27 cellular contexts compared by ENCODE assay signal in the genomic region with DNA sequence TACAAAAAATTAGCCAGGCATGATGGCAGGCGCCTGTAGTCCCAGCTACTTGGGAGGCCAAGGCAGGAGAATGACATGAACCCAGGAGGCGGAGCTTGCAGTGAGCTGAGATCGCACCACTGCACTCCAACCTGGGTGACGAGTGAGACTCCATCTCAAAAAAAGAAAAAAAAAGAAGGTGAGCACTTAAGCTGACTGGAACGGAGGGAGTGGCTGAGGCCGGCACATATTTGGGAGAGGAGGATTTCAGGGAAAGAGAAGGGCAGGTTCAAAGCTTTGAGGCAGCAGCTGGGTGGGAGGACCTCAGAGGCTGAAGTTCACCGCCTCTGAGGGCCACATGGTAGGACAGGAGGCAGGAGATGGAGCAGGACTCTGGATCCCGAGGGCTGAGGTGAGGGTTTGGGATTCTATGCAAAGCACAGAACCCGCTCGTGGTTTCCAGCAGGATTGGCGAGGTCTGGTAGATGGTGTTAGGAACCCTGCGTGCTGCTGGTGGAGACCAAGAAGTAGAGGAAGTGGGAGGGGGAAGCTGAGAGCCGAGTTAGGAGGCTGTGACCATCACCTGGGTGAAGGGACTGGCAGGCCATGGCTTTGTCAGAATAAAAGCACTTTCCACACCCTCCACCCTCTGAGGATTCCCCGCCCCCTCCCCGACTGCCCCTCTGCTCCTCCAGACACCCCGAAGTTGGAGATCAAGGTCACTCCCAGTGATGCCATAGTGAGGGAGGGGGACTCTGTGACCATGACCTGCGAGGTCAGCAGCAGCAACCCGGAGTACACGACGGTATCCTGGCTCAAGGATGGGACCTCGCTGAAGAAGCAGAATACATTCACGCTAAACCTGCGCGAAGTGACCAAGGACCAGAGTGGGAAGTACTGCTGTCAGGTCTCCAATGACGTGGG. TPM values are rescaled to one million over a fixed set of nuclear protein-coding genes. Genes with fewer than 3 reads are reported as not detected.
DNase-seq lines count a peak whose midpoint lies in the region; ATAC-seq, FAIRE-seq and TF ChIP-seq lines count a peak whose summit lies in the region.
"Had no signal": no experiment of that assay in that cellular context is flagged by ENCODE, and none has a peak within 500 bp of the region (broad histone marks: within the 10 kb centered on the region; RNA-seq: fewer than 3 reads in every experiment).

No MANE protein-coding gene starts in this region.

- TF ChIP-seq CTCF in WTC11 (IDR thresholded peaks at IDR 0.05): no peak

- H3K9ac ChIP-seq in BLaER1 treated with 17β-estradiol and CSF1 and Interleukin-3, amounts not matched to agents 10 nM and 100 nM: peak overlapping the region in 4 of 11 experiments; percentile 23 to 55 (median 36); a peak in 5 of 22 replicates
- H3K9ac ChIP-seq in neuronal stem cell (ENCODE audit: low read depth, low read length, poor library complexity): no peak overlapping the region

- ATAC-seq in WTC11 (no peak), GM21381 (IDR thresholded peaks at IDR 0.05; ENCODE audit: unreplicated experiment) (no peak), HG02870 (IDR thresholded peaks at IDR 0.05; ENCODE audit: unreplicated experiment) (no peak)
- ATAC-seq: naive thymus-derived CD4-positive, alpha-beta T cell; pancreas had no signal

- no peaks in the 10 kb centered on the region for H3K27me3 ChIP-seq in BLaER1 treated with 17β-estradiol and CSF1 and Interleukin-3, amounts not matched to agents 10 nM and 100 nM
- peaks cover 0 to 9% (median 0%) of the 10 kb centered on the region in 3 experiments for H3K27me3 ChIP-seq in neuronal stem cell (ENCODE audit: control insufficient read depth in 3 of 3, insufficient read depth in 3 of 3, low read depth in 1 of 3, low read length in 3 of 3)
- H3K27me3 ChIP-seq: adrenal gland, pancreas had no signal

- peaks cover 66 to 100% (median 97%) of the 10 kb centered on the region in 10 experiments for H3K4me1 ChIP-seq in BLaER1 treated with 17β-estradiol and CSF1 and Interleukin-3, amounts not matched to agents 10 nM and 100 nM
- H3K4me1 ChIP-seq in neuronal stem cell (ENCODE audit: control insufficient read depth in 2 of 2, insufficient read depth in 1 of 2, low read depth in 1 of 2, low read length in 2 of 2): peaks cover 0 to 2% of the 10 kb centered on the region in 2 donors
- H3K4me1 ChIP-seq: adrenal gland, pancreas had no signal

- H3K27ac Mint-ChIP-seq in WTC11: peak overlapping the region; percentile 41; the same call in 1 of the 2 replicates
- H3K27ac Mint-ChIP-seq: activated T-helper 2 cell treated with anti-CD3 and anti-CD28 coated beads, Interferon-gamma antibody, Interleukin-2, Interleukin-4, amounts not matched to agents 10 μg/mL and 5 μg/mL and 100 μg/mL, durations not matched to agents 14 hours and 24 hours and 36 hours; CD4-positive, CD25-positive, alpha-beta regulatory T cell had no signal

- H2AK5ac ChIP-seq in neuronal stem cell (ENCODE audit: low read depth, low read length): no peak overlapping the region

- 0 out of 2 replicates have a peak, but pooled peaks cover 3% of the 10 kb centered on the region for H3K4me1 Mint-ChIP-seq in WTC11

- peak overlapping the region; percentile 43 to 98 (median 66); a peak in 21 of 22 replicates for H3K4me2 ChIP-seq in BLaER1 treated with 17β-estradiol and CSF1 and Interleukin-3, amounts not matched to agents 10 nM and 100 nM
- no peak overlapping the region for H3K4me2 ChIP-seq in neuronal stem cell (ENCODE audit: insufficient read depth, low read length, poor library complexity, severe bottlenecking)
- H3K4me2 ChIP-seq: smooth muscle cell had no signal

- H2BK15ac ChIP-seq in neuronal stem cell (ENCODE audit: low read length): no peak overlapping the region

- peak; percentile 73 for FAIRE-seq in GM12892 (lab: Jason Lieb, UNC)
- FAIRE-seq: colon, D721Med, H54, pancreas had no signal

- POLR2A ChIA-PET in WTC11 (lab: Charles Lee): no interaction called here

- H3K23ac ChIP-seq in neuronal stem cell (ENCODE audit: low read depth, low read length, poor library complexity): no peak overlapping the region

- H3K27me3 Mint-ChIP-seq in WTC11 (ENCODE audit: low read depth): no peaks in the 10 kb centered on the region; the same call in 1 of the 2 replicates

- CTCF ChIA-PET in WTC11 (lab: Charles Lee): interaction anchor here (1.1 kb wide), 1 partner anchor 15 kb away, joined by 4 read pairs; no protein-coding TSS in a partner anchor

- H3K4ac ChIP-seq in neuronal stem cell (ENCODE audit: low read length): no peak overlapping the region

- H4K20me1 ChIP-seq in BLaER1 treated with 17β-estradiol and CSF1 and Interleukin-3, amounts not matched to agents 10 nM and 100 nM: peaks cover 0 to 50% (median 0%) of the 10 kb centered on the region in 11 experiments; a peak in 6 of 22 replicates

- no peaks in the 10 kb centered on the region for H3K36me3 Mint-ChIP-seq in WTC11
- H3K36me3 Mint-ChIP-seq: CD4-positive, CD25-positive, alpha-beta regulatory T cell; naive thymus-derived CD4-positive, alpha-beta T cell had no signal

- H3K18ac ChIP-seq in neuronal stem cell (ENCODE audit: low read length): peak overlapping the region; percentile 71

- H3K14ac ChIP-seq in neuronal stem cell (ENCODE audit: low read length): peak overlapping the region; percentile 11

- H3K4me3 Mint-ChIP-seq in WTC11: no peak overlapping the region
- H3K4me3 Mint-ChIP-seq: CD4-positive, CD25-positive, alpha-beta regulatory T cell; naive thymus-derived CD4-positive, alpha-beta T cell had no signal

- WGBS in neuronal stem cell (ENCODE audit: extremely low coverage in 2 of 2, insufficient read length in 2 of 2, insufficient replicate concordance in 1 of 2), 2 donors: no CpG with 5 or more reads among the region's 25 CpGs

- no peaks in the 10 kb centered on the region for H3K9me3 ChIP-seq in BLaER1 treated with 17β-estradiol and CSF1 and Interleukin-3, amounts not matched to agents 10 nM and 100 nM (replicated peaks in 1 of 11)
- no peaks in the 10 kb centered on the region for H3K9me3 ChIP-seq in neuronal stem cell (replicated peaks in 1 of 2; ENCODE audit: control insufficient read depth in 2 of 2, insufficient read depth in 1 of 2, low read depth in 1 of 2, low read length in 2 of 2)
- H3K9me3 ChIP-seq: adrenal gland, pancreas had no signal

- H4K8ac ChIP-seq in neuronal stem cell (ENCODE audit: low read depth, low read length): peak overlapping the region; percentile 48

- peaks cover 6 to 100% (median 73%) of the 10 kb centered on the region in 11 experiments; a peak in 19 of 22 replicates for H3K36me3 ChIP-seq in BLaER1 treated with 17β-estradiol and CSF1 and Interleukin-3, amounts not matched to agents 10 nM and 100 nM
- no peaks in the 10 kb centered on the region for H3K36me3 ChIP-seq in neuronal stem cell (replicated peaks in 1 of 2; ENCODE audit: control insufficient read depth in 2 of 2, insufficient read depth in 2 of 2, low read length in 2 of 2)
- H3K36me3 ChIP-seq: adrenal gland, pancreas had no signal

- H3K4me3 ChIP-seq in BLaER1 treated with 17β-estradiol and CSF1 and Interleukin-3, amounts not matched to agents 10 nM and 100 nM: no peak overlapping the region
- no peak overlapping the region for H3K4me3 ChIP-seq in neuronal stem cell (ENCODE audit: low read length in 2 of 2)
- H3K4me3 ChIP-seq: adrenal gland, pancreas, smooth muscle cell had no signal

- peak overlapping the region in 4 of 11 experiments; percentile 8 to 82 (median 30); a peak in 3 of 22 replicates for H3K27ac ChIP-seq in BLaER1 treated with 17β-estradiol and CSF1 and Interleukin-3, amounts not matched to agents 10 nM and 100 nM
- H3K27ac ChIP-seq in neuronal stem cell (replicated peaks; ENCODE audit: low read length): no peak overlapping the region
- H3K27ac ChIP-seq: adrenal gland, pancreas had no signal

- H3K9me3 Mint-ChIP-seq in WTC11: no peaks in the 10 kb centered on the region
- H3K9me3 Mint-ChIP-seq: activated T-helper 2 cell treated with anti-CD3 and anti-CD28 coated beads, Interferon-gamma antibody, Interleukin-2, Interleukin-4, amounts not matched to agents 10 μg/mL and 5 μg/mL and 100 μg/mL, durations not matched to agents 14 hours and 24 hours and 36 hours; CD4-positive, CD25-positive, alpha-beta regulatory T cell; naive thymus-derived CD4-positive, alpha-beta T cell had no signal

- no peak overlapping the region for H2BK120ac ChIP-seq in neuronal stem cell (ENCODE audit: low read depth, low read length)

- no peak overlapping the region for H2AFZ ChIP-seq in neuronal stem cell (ENCODE audit: low read length)

- H3K79me1 ChIP-seq in neuronal stem cell (ENCODE audit: low read depth, low read length): no peaks in the 10 kb centered on the region

- no peak overlapping the region for H2BK5ac ChIP-seq in neuronal stem cell (ENCODE audit: low read length)

- no peak overlapping the region for H2BK12ac ChIP-seq in neuronal stem cell (ENCODE audit: low read length)

- H4K91ac ChIP-seq in neuronal stem cell (ENCODE audit: low read depth, low read length, poor library complexity): no peak overlapping the region

- no peak for DNase-seq in GM12892 (ENCODE audit: insufficient read length)
- DNase-seq in WTC11 (ENCODE audit: low spot score): no peak
- DNase-seq in neuronal stem cell (ENCODE audit: low spot score): no peak
- no peak for DNase-seq in NCI-H748 (lab: John Stamatoyannopoulos, UW; ENCODE audit: unreplicated experiment)
- DNase-seq: activated CD4-positive, alpha-beta T cell treated with anti-CD3 and anti-CD28 coated beads, Interleukin-2, amount 50 U/mL, for 48 hours; adrenal gland; CD4-positive, CD25-positive, alpha-beta regulatory T cell; effector CD8-positive, alpha-beta T cell; EL; KBM-7; kidney glomerular epithelial cell; naive thymus-derived CD4-positive, alpha-beta T cell; NCI-H1417 treated with DMSO at 0.1 percent for 48 hours; NCI-H2081 treated with DMSO at 0.1 percent for 48 hours; NCI-H345; pancreas; stimulated activated naive CD4-positive, alpha-beta T cell; T-helper 9 cell had no signal

- TF ChIP-seq POLR2A in GM12892 (IDR thresholded peaks at IDR 0.05; ENCODE audit: low read depth, low read length): 0 out of 2 replicates have a peak, but pooled peaks have one; percentile 16

RNA-seq across cellular contexts. Expression of gene CD22, which starts 8.3 kb away (rescaled TPM):
- polyA plus RNA-seq in GM12892 (2012; ENCODE audit: missing spikeins): 225 TPM
- total RNA-seq in WTC11 (2021): 0.28 to 1.1 TPM (median 0.55 TPM) in 3 replicates
- polyA plus RNA-seq in neuronal stem cell (2013, experiment 1 of 2): not detected
- polyA plus RNA-seq in neuronal stem cell (2013, experiment 2 of 2): 0.04 TPM
- total RNA-seq: smooth muscle cell had no signal
- polyA plus RNA-seq: smooth muscle cell had no signal

RNA-seq across cellular contexts. Expression of gene FFAR1, which starts 10.4 kb away (rescaled TPM):
- polyA plus RNA-seq in GM12892 (2012; ENCODE audit: missing spikeins): 1.3 TPM
- total RNA-seq in WTC11 (2021): 0.07 TPM in 1 of 3 replicates, not detected in the others
- polyA plus RNA-seq in neuronal stem cell (2013, experiment 1 of 2): not detected
- not detected for polyA plus RNA-seq in neuronal stem cell (2013, experiment 2 of 2)
- total RNA-seq: adrenal gland; CD4-positive, CD25-positive, alpha-beta regulatory T cell; smooth muscle cell had no signal
- polyA plus RNA-seq: CD4-positive, CD25-positive, alpha-beta regulatory T cell; naive thymus-derived CD4-positive, alpha-beta T cell; smooth muscle cell had no signal

RNA-seq across cellular contexts. Expression of gene FFAR3, which starts 20.9 kb away (rescaled TPM):
- polyA plus RNA-seq in GM12892 (2012; ENCODE audit: missing spikeins): not detected
- not detected in 3 replicates for total RNA-seq in WTC11 (2021)
- polyA plus RNA-seq in neuronal stem cell (2013, experiment 1 of 2): not detected
- not detected for polyA plus RNA-seq in neuronal stem cell (2013, experiment 2 of 2)
- total RNA-seq: epithelial cell of proximal tubule, smooth muscle cell had no signal
- polyA plus RNA-seq: naive thymus-derived CD4-positive, alpha-beta T cell; smooth muscle cell had no signal

RNA-seq across cellular contexts. Expression of gene GPR42, which starts 33.5 kb away (rescaled TPM):
- not detected for polyA plus RNA-seq in GM12892 (2012; ENCODE audit: missing spikeins)
- not detected in 3 replicates for total RNA-seq in WTC11 (2021)
- polyA plus RNA-seq in neuronal stem cell (2013, experiment 1 of 2): not detected
- not detected for polyA plus RNA-seq in neuronal stem cell (2013, experiment 2 of 2)
- total RNA-seq: adrenal gland; CD4-positive, CD25-positive, alpha-beta regulatory T cell; epithelial cell of proximal tubule; smooth muscle cell had no signal
- polyA plus RNA-seq: adrenal gland; CD4-positive, CD25-positive, alpha-beta regulatory T cell; naive thymus-derived CD4-positive, alpha-beta T cell; smooth muscle cell had no signal

RNA-seq across cellular contexts. Expression of gene MAG, which starts 45.4 kb away (rescaled TPM):
- not detected for polyA plus RNA-seq in GM12892 (2012; ENCODE audit: missing spikeins)
- 0.23 to 0.53 TPM (median 0.46 TPM) in 3 replicates for total RNA-seq in WTC11 (2021)
- not detected for polyA plus RNA-seq in neuronal stem cell (2013, experiment 1 of 2)
- not detected for polyA plus RNA-seq in neuronal stem cell (2013, experiment 2 of 2)
- total RNA-seq: CD4-positive, CD25-positive, alpha-beta regulatory T cell; epithelial cell of proximal tubule; smooth muscle cell had no signal
- polyA plus RNA-seq: smooth muscle cell had no signal
